1 cellular context compared by ENCODE assay signal in genomic region chr22:36086170-36086490, GRCh38.
TF ChIP-seq lines count a peak whose summit lies in the region.

No MANE protein-coding gene starts in this region.

TF ChIP-seq in GM23338, 12 proteins besides CTCF, POLR2A, EP300 and RAD21 (continued from another document):
- TF ChIP-seq, protein P1, sequence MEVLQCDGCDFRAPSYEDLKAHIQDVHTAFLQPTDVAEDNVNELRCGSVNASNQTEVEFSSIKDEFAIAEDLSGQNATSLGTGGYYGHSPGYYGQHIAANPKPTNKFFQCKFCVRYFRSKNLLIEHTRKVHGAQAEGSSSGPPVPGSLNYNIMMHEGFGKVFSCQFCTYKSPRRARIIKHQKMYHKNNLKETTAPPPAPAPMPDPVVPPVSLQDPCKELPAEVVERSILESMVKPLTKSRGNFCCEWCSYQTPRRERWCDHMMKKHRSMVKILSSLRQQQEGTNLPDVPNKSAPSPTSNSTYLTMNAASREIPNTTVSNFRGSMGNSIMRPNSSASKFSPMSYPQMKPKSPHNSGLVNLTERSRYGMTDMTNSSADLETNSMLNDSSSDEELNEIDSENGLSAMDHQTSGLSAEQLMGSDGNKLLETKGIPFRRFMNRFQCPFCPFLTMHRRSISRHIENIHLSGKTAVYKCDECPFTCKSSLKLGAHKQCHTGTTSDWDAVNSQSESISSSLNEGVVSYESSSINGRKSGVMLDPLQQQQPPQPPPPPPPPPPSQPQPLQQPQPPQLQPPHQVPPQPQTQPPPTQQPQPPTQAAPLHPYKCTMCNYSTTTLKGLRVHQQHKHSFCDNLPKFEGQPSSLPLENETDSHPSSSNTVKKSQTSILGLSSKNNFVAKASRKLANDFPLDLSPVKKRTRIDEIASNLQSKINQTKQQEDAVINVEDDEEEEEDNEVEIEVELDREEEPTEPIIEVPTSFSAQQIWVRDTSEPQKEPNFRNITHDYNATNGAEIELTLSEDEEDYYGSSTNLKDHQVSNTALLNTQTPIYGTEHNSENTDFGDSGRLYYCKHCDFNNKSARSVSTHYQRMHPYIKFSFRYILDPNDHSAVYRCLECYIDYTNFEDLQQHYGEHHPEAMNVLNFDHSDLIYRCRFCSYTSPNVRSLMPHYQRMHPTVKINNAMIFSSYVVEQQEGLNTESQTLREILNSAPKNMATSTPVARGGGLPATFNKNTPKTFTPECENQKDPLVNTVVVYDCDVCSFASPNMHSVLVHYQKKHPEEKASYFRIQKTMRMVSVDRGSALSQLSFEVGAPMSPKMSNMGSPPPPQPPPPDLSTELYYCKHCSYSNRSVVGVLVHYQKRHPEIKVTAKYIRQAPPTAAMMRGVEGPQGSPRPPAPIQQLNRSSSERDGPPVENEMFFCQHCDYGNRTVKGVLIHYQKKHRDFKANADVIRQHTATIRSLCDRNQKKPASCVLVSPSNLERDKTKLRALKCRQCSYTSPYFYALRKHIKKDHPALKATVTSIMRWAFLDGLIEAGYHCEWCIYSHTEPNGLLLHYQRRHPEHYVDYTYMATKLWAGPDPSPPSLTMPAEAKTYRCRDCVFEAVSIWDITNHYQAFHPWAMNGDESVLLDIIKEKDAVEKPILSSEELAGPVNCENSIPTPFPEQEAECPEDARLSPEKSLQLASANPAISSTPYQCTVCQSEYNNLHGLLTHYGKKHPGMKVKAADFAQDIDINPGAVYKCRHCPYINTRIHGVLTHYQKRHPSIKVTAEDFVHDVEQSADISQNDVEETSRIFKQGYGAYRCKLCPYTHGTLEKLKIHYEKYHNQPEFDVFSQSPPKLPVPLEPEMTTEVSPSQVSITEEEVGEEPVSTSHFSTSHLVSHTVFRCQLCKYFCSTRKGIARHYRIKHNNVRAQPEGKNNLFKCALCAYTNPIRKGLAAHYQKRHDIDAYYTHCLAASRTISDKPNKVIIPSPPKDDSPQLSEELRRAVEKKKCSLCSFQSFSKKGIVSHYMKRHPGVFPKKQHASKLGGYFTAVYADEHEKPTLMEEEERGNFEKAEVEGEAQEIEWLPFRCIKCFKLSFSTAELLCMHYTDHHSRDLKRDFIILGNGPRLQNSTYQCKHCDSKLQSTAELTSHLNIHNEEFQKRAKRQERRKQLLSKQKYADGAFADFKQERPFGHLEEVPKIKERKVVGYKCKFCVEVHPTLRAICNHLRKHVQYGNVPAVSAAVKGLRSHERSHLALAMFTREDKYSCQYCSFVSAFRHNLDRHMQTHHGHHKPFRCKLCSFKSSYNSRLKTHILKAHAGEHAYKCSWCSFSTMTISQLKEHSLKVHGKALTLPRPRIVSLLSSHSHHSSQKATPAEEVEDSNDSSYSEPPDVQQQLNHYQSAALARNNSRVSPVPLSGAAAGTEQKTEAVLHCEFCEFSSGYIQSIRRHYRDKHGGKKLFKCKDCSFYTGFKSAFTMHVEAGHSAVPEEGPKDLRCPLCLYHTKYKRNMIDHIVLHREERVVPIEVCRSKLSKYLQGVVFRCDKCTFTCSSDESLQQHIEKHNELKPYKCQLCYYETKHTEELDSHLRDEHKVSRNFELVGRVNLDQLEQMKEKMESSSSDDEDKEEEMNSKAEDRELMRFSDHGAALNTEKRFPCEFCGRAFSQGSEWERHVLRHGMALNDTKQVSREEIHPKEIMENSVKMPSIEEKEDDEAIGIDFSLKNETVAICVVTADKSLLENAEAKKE (CRISPR knock-in tag; IDR thresholded peaks at IDR 0.05) = no peak
- no peak for TF ChIP-seq NANOG (IDR thresholded peaks at IDR 0.05; ENCODE audit: borderline replicate concordance)
- no peak for TF ChIP-seq JUNB (IDR thresholded peaks at IDR 0.05; ENCODE audit: unreplicated experiment)
- no peak for TF ChIP-seq EZH2phosphoT487 (IDR thresholded peaks at IDR 0.05; ENCODE audit: unreplicated experiment)
- TF ChIP-seq EZH2 (IDR thresholded peaks at IDR 0.05; ENCODE audit: low read depth, unreplicated experiment) = no peak
- no peak for TF ChIP-seq CREB1 (CRISPR knock-in tag; IDR thresholded peaks at IDR 0.05; ENCODE audit: low read depth)
- no peak for TF ChIP-seq ZNF114 (CRISPR knock-in tag; IDR thresholded peaks at IDR 0.05)
- no peak for TF ChIP-seq POLR2AphosphoS5 (IDR thresholded peaks at IDR 0.05; ENCODE audit: low read depth)
- TF ChIP-seq, protein P2, sequence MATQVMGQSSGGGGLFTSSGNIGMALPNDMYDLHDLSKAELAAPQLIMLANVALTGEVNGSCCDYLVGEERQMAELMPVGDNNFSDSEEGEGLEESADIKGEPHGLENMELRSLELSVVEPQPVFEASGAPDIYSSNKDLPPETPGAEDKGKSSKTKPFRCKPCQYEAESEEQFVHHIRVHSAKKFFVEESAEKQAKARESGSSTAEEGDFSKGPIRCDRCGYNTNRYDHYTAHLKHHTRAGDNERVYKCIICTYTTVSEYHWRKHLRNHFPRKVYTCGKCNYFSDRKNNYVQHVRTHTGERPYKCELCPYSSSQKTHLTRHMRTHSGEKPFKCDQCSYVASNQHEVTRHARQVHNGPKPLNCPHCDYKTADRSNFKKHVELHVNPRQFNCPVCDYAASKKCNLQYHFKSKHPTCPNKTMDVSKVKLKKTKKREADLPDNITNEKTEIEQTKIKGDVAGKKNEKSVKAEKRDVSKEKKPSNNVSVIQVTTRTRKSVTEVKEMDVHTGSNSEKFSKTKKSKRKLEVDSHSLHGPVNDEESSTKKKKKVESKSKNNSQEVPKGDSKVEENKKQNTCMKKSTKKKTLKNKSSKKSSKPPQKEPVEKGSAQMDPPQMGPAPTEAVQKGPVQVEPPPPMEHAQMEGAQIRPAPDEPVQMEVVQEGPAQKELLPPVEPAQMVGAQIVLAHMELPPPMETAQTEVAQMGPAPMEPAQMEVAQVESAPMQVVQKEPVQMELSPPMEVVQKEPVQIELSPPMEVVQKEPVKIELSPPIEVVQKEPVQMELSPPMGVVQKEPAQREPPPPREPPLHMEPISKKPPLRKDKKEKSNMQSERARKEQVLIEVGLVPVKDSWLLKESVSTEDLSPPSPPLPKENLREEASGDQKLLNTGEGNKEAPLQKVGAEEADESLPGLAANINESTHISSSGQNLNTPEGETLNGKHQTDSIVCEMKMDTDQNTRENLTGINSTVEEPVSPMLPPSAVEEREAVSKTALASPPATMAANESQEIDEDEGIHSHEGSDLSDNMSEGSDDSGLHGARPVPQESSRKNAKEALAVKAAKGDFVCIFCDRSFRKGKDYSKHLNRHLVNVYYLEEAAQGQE (IDR thresholded peaks at IDR 0.05; ENCODE audit: unreplicated experiment) = no peak
- TF ChIP-seq ZNF331 (CRISPR knock-in tag; IDR thresholded peaks at IDR 0.05; ENCODE audit: low read depth) = no peak
